In genomic region chr1:113507552-113508214, GRCh38 we compare ENCODE assay signal across 1 cellular context.
TF ChIP-seq lines count a peak whose summit lies in the region.

No MANE protein-coding gene starts in this region.

TF ChIP-seq in HepG2, 621 proteins besides CTCF, POLR2A, EP300 and RAD21 (continued from another document):
- 0 out of 2 replicates have a peak, but pooled peaks have one; percentile 50 for TF ChIP-seq EHMT2 (IDR thresholded peaks at IDR 0.05; ENCODE audit: borderline replicate concordance, low read depth, low read length)
- TF ChIP-seq CBX5 (CRISPR knock-in tag; IDR thresholded peaks at IDR 0.05; ENCODE audit: borderline replicate concordance): no peak
- TF ChIP-seq ZNF644 (CRISPR knock-in tag; IDR thresholded peaks at IDR 0.05; ENCODE audit: low read depth): peak; percentile 45; the same call in 1 of the 2 replicates
- TF ChIP-seq ZFP90 (CRISPR knock-in tag; IDR thresholded peaks at IDR 0.05; ENCODE audit: borderline replicate concordance): no peak
- no peak for TF ChIP-seq ZMAT3 (CRISPR knock-in tag; conservative IDR thresholded peaks at IDR 0.05)
- TF ChIP-seq MEF2D (CRISPR knock-in tag; IDR thresholded peaks at IDR 0.05): 0 out of 2 replicates have a peak, but pooled peaks have one; percentile 8
- TF ChIP-seq CHD4 (IDR thresholded peaks at IDR 0.05; ENCODE audit: borderline replicate concordance, low read length): no peak
- TF ChIP-seq ZMYM4 (CRISPR knock-in tag; IDR thresholded peaks at IDR 0.05): no peak
- TF ChIP-seq, protein P1, sequence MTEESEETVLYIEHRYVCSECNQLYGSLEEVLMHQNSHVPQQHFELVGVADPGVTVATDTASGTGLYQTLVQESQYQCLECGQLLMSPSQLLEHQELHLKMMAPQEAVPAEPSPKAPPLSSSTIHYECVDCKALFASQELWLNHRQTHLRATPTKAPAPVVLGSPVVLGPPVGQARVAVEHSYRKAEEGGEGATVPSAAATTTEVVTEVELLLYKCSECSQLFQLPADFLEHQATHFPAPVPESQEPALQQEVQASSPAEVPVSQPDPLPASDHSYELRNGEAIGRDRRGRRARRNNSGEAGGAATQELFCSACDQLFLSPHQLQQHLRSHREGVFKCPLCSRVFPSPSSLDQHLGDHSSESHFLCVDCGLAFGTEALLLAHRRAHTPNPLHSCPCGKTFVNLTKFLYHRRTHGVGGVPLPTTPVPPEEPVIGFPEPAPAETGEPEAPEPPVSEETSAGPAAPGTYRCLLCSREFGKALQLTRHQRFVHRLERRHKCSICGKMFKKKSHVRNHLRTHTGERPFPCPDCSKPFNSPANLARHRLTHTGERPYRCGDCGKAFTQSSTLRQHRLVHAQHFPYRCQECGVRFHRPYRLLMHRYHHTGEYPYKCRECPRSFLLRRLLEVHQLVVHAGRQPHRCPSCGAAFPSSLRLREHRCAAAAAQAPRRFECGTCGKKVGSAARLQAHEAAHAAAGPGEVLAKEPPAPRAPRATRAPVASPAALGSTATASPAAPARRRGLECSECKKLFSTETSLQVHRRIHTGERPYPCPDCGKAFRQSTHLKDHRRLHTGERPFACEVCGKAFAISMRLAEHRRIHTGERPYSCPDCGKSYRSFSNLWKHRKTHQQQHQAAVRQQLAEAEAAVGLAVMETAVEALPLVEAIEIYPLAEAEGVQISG (CRISPR knock-in tag; IDR thresholded peaks at IDR 0.05): no peak
- TF ChIP-seq NFYC (CRISPR knock-in tag; IDR thresholded peaks at IDR 0.05): no peak
- 0 out of 2 replicates have a peak, but pooled peaks have one; percentile 11 for TF ChIP-seq THAP11 (CRISPR knock-in tag; IDR thresholded peaks at IDR 0.05)
- TF ChIP-seq NONO (IDR thresholded peaks at IDR 0.05): no peak
- 0 out of 2 replicates have a peak, but pooled peaks have one; percentile 19 for TF ChIP-seq NONO (CRISPR knock-in tag; conservative IDR thresholded peaks at IDR 0.05)
